In genomic region chr7:42940985-42941847, GRCh38 we compare ENCODE assay signal across 8 cellular contexts. TPM values are rescaled to one million over a fixed set of nuclear protein-coding genes. Genes with fewer than 3 reads are reported as not detected.
A peak's percentile ranks its signal among the peaks of the same experiment; 100 is the strongest.
DNase-seq lines count a peak whose midpoint lies in the region; ATAC-seq, FAIRE-seq and TF ChIP-seq lines count a peak whose summit lies in the region.

No MANE protein-coding gene starts in this region.

- H3K36me3 Mint-ChIP-seq in naive B cell, result peaks cover 4 to 7% of the 10 kb centered on the region in 2 donors

- no peaks in the 10 kb centered on the region for H3K4me1 ChIP-seq in A549

- peak; percentile 89 to 91 for TF ChIP-seq RAD21 in A549 (conservative IDR thresholded peaks at IDR 0.05 in 1 of 2, IDR thresholded peaks at IDR 0.05 in 1 of 2)

- no peaks in the 10 kb centered on the region for H3K9me3 Mint-ChIP-seq in naive B cell

- peaks cover 0 to 7% (median 5%) of the 10 kb centered on the region in 3 donors for H3K4me1 Mint-ChIP-seq in naive B cell

- no peak for TF ChIP-seq EP300 in A549 (IDR thresholded peaks at IDR 0.05)

- no peaks in the 10 kb centered on the region for H3K27me3 Mint-ChIP-seq in naive B cell

- no peak overlapping the region for H3K27ac ChIP-seq in A549

- ATAC-seq in A549 (peak; percentile 88 to 93), GM18498 (IDR thresholded peaks at IDR 0.05; ENCODE audit: unreplicated experiment) (peak; percentile 49), HG03571 (IDR thresholded peaks at IDR 0.05; ENCODE audit: unreplicated experiment) (peak; percentile 46), naive B cell (ENCODE audit: low read depth in 2 of 2) (peak; percentile 70 to 79)

- peak; percentile 69 to 70 for DNase-seq in A549 (ENCODE audit: low read depth in 1 of 2, low spot score in 1 of 2)
- DNase-seq in NK-92 treated with Interleukin-12 subunit alpha and Interleukin-12 subunit beta, amount 100 ng/mL, for 24 hours (lab: John Stamatoyannopoulos, UW), result peak; percentile 27
- DNase-seq in activated CD8-positive, alpha-beta memory T cell treated with anti-CD3 and anti-CD28 coated beads, Interleukin-2, amount 50 U/mL, for 1 hour (ENCODE audit: extremely low read depth), result peak; percentile 46
- peak; percentile 57 for DNase-seq in epidermal melanocyte (ENCODE audit: insufficient read length, low spot score)
- DNase-seq in naive B cell, result peak; percentile 58
- peak; percentile 49 for DNase-seq in stimulated activated CD8-positive, alpha-beta memory T cell treated with anti-CD3 and anti-CD28 coated beads, Interleukin-7, amount 100 ng/mL, for 4 hours (ENCODE audit: low read depth in 2 of 2)

- 55% methylated on average over 13 of the region's 13 CpGs for WGBS in A549 (ENCODE audit: missing lambda C conversion rate)

- POLR2A ChIA-PET in A549 (lab: Yijun Ruan, JAX), result interaction anchor here (0.6 to 0.7 kb wide), 2 partner anchors 308 to 353 kb away, joined by 3 read pairs; no protein-coding TSS in a partner anchor

- CTCF ChIA-PET in A549 (lab: Yijun Ruan, JAX), result interaction anchor here (0.6 to 4.6 kb wide), 86 partner anchors 9 to 907 kb away, joined by 3 to 53 read pairs (median 4); partner anchors contain the start of genes C7orf25, HECW1, MRPL32 and PSMA2

- peak; percentile 94 for TF ChIP-seq CTCF in A549 (IDR thresholded peaks at IDR 0.05)

- H3K4me2 ChIP-seq in A549, result no peak overlapping the region

- no peak overlapping the region for H3K4me3 Mint-ChIP-seq in naive B cell

- TF ChIP-seq POLR2A in A549 (IDR thresholded peaks at IDR 0.05; ENCODE audit: low read length), result no peak

- FAIRE-seq in A549 (lab: Jason Lieb, UNC), result peak; percentile 63

- no peaks in the 10 kb centered on the region for H3K9me3 ChIP-seq in A549

- H3K27ac Mint-ChIP-seq in naive B cell, result no peak overlapping the region

- no peak overlapping the region for H3K4me3 ChIP-seq in A549

TF ChIP-seq in A549, 52 proteins besides CTCF, POLR2A, EP300 and RAD21:
- TF ChIP-seq SMC3 (IDR thresholded peaks at IDR 0.05) (peak; percentile 90), ELK1 (IDR thresholded peaks at IDR 0.05; ENCODE audit: low read depth, low read length) (no peak), ZFP36 (IDR thresholded peaks at IDR 0.05; ENCODE audit: borderline replicate concordance, partially characterized antibody) (no peak)
- TF ChIP-seq, protein P1, sequence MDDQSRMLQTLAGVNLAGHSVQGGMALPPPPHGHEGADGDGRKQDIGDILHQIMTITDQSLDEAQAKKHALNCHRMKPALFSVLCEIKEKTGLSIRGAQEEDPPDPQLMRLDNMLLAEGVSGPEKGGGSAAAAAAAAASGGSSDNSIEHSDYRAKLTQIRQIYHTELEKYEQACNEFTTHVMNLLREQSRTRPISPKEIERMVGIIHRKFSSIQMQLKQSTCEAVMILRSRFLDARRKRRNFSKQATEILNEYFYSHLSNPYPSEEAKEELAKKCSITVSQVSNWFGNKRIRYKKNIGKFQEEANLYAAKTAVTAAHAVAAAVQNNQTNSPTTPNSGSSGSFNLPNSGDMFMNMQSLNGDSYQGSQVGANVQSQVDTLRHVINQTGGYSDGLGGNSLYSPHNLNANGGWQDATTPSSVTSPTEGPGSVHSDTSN (IDR thresholded peaks at IDR 0.05), result no peak

RNA-seq across cellular contexts. Expression of gene MRPL32, which starts 9.0 kb away (rescaled TPM):
- polyA plus RNA-seq in A549 (2011; rRNA removed), result 68.1 and 90.4 TPM in 2 replicates
- 64.0 and 77.5 TPM in 2 replicates for polyA plus RNA-seq in A549 (2012; cell fraction: cytosol; rRNA removed)
- 28.3 and 31.8 TPM in 2 replicates for polyA plus RNA-seq in A549 (2012; cell fraction: nucleus; rRNA removed)
- polyA plus RNA-seq in A549 (2017; fragmentation: RNase III; extraction: RNeasy Plus Mini Kit Qiagen cat#74134 plus additional on column Dnase treatment), result 75.0 to 80.8 TPM (median 76.0 TPM) in 3 replicates
- 7.6 and 8.5 TPM in 2 replicates for polyA minus RNA-seq in A549 (2011; rRNA and poly(A)+ RNA removed)
- polyA plus RNA-seq in naive B cell (ENCODE audit: low read depth in 6 of 6), result 10 to 100 TPM; 19.8 to 55.5 (median 45.4) TPM

RNA-seq across cellular contexts. Expression of gene PSMA2, which starts 9.2 kb away (rescaled TPM):
- polyA plus RNA-seq in A549 (2011; rRNA removed), result 241 and 324 TPM in 2 replicates
- 98.9 and 125 TPM in 2 replicates for polyA plus RNA-seq in A549 (2012; cell fraction: cytosol; rRNA removed)
- 35.0 and 56.4 TPM in 2 replicates for polyA plus RNA-seq in A549 (2012; cell fraction: nucleus; rRNA removed)
- 185 to 198 TPM (median 188 TPM) in 3 replicates for polyA plus RNA-seq in A549 (2017; fragmentation: RNase III; extraction: RNeasy Plus Mini Kit Qiagen cat#74134 plus additional on column Dnase treatment)
- 13.6 and 14.8 TPM in 2 replicates for polyA minus RNA-seq in A549 (2011; rRNA and poly(A)+ RNA removed)
- polyA plus RNA-seq in naive B cell (ENCODE audit: low read depth in 6 of 6), result 100 to 1,000 TPM; 214 to 299 (median 259) TPM

RNA-seq across cellular contexts. Expression of gene C7orf25, which starts 29.3 kb away (rescaled TPM):
- polyA plus RNA-seq in A549 (2011; rRNA removed) (3.7 and 4.2 TPM in 2 replicates), A549 (2017; fragmentation: RNase III; extraction: RNeasy Plus Mini Kit Qiagen cat#74134 plus additional on column Dnase treatment) (3.0 to 3.8 TPM (median 3.0 TPM) in 3 replicates), naive B cell (ENCODE audit: low read depth in 6 of 6) (1 to 10 TPM in 5 of 6 donors, under 1 TPM in 1; 0.69 to 6.9 (median 2.8) TPM)
- 2.3 TPM in 2 replicates for polyA plus RNA-seq in A549 (2012; cell fraction: cytosol; rRNA removed)
- polyA plus RNA-seq in A549 (2012; cell fraction: nucleus; rRNA removed), result 1.00 and 1.4 TPM in 2 replicates
- 1.2 and 1.7 TPM in 2 replicates for polyA minus RNA-seq in A549 (2011; rRNA and poly(A)+ RNA removed)
